9 cellular contexts compared by ENCODE assay signal in genomic region chr1:226656201-226656600, GRCh38.
DNase-seq lines count a peak whose midpoint lies in the region; ATAC-seq and TF ChIP-seq lines count a peak whose summit lies in the region.
"Had no signal": no experiment of that assay in that cellular context is flagged by ENCODE, and none has a peak within 500 bp of the region (broad histone marks: within the 10 kb centered on the region; RNA-seq: fewer than 3 reads in every experiment).

No MANE protein-coding gene starts in this region.

- H2BK12ac ChIP-seq in neuronal stem cell (ENCODE audit: low read length): peak overlapping the region; percentile 14

- H2BK15ac ChIP-seq in neuronal stem cell (ENCODE audit: low read length): no peak overlapping the region

- H3K14ac ChIP-seq in neuronal stem cell (ENCODE audit: low read length): no peak overlapping the region

- DNase-seq in NCI-H1105 treated with DMSO at 0.1 percent for 48 hours (lab: John Stamatoyannopoulos, UW) (peak; percentile 68), body of pancreas (peak; percentile 73 to 86 (median 84)), neuronal stem cell (ENCODE audit: low spot score) (no peak), superior temporal gyrus (ENCODE audit: extremely low spot score) (no peak), foreskin fibroblast (no peak)
- DNase-seq: stimulated activated CD4-positive, alpha-beta T cell treated with anti-CD3 and anti-CD28 coated beads, Interleukin-1b, Interleukin-23, amount 100 ng/mL, for 48 hours had no signal

- no peak overlapping the region for H3K9ac ChIP-seq in neuronal stem cell (ENCODE audit: low read depth, low read length, poor library complexity)

- no peaks in the 10 kb centered on the region for H3K9me2 ChIP-seq in DOHH2 (replicated peaks; ENCODE audit: control insufficient read depth, low read length)

- H3K4me3 ChIP-seq in DOHH2 (ENCODE audit: low read length) (peak overlapping the region; percentile 76), body of pancreas (no peak overlapping the region), neuronal stem cell (ENCODE audit: low read length in 2 of 2) (no peak overlapping the region), foreskin fibroblast (ENCODE audit: low read depth in 1 of 2, low read length in 2 of 2) (no peak overlapping the region)

- no peak overlapping the region for H3K4me2 ChIP-seq in DOHH2 (ENCODE audit: low read length)
- H3K4me2 ChIP-seq in neuronal stem cell (ENCODE audit: insufficient read depth, low read length, poor library complexity, severe bottlenecking): no peak overlapping the region

- H3K4ac ChIP-seq in neuronal stem cell (ENCODE audit: low read length): peak overlapping the region; percentile 61

- H2AFZ ChIP-seq in neuronal stem cell (ENCODE audit: low read length): no peak overlapping the region

- 12 to 17% methylated on average over 4 of the region's 4 CpGs for WGBS in body of pancreas, 2 donors
- WGBS in neuronal stem cell (ENCODE audit: extremely low coverage in 2 of 2, insufficient read length in 2 of 2, insufficient replicate concordance in 1 of 2), 2 donors: no CpG with 5 or more reads among the region's 4 CpGs

- H3K79me2 ChIP-seq in DOHH2 (ENCODE audit: control insufficient read depth, low read length): peaks cover 74% of the 10 kb centered on the region

- peak overlapping the region; percentile 22 for H2BK5ac ChIP-seq in neuronal stem cell (ENCODE audit: low read length)

- no peaks in the 10 kb centered on the region for H3K4me1 ChIP-seq in DOHH2 (ENCODE audit: control insufficient read depth, low read length)
- peaks cover 61% of the 10 kb centered on the region for H3K4me1 ChIP-seq in body of pancreas
- H3K4me1 ChIP-seq in neuronal stem cell (ENCODE audit: control insufficient read depth in 2 of 2, insufficient read depth in 1 of 2, low read depth in 1 of 2, low read length in 2 of 2): peaks cover 51 to 59% of the 10 kb centered on the region in 2 donors

- no peak overlapping the region for H4K8ac ChIP-seq in neuronal stem cell (ENCODE audit: low read depth, low read length)

- no peak overlapping the region for H4K91ac ChIP-seq in neuronal stem cell (ENCODE audit: low read depth, low read length, poor library complexity)

- ATAC-seq in body of pancreas (peak; percentile 68), HG02588 (IDR thresholded peaks at IDR 0.05; ENCODE audit: unreplicated experiment) (no peak), GM19397 (IDR thresholded peaks at IDR 0.05; ENCODE audit: unreplicated experiment) (no peak)

- no peak for TF ChIP-seq CTCF in DOHH2 (IDR thresholded peaks at IDR 0.05; ENCODE audit: low read depth, low read length, poor library complexity, severe bottlenecking)
- TF ChIP-seq CTCF in body of pancreas (IDR thresholded peaks at IDR 0.05): no peak
- no peak for TF ChIP-seq CTCF in foreskin fibroblast (IDR thresholded peaks at IDR 0.05; ENCODE audit: low read depth, low read length)

- no peak overlapping the region for H2BK120ac ChIP-seq in neuronal stem cell (ENCODE audit: low read depth, low read length)

- no peaks in the 10 kb centered on the region for H4K20me1 ChIP-seq in DOHH2 (ENCODE audit: control insufficient read depth, insufficient read depth, low read depth, low read length)

- no peak for TF ChIP-seq POLR2A in body of pancreas (IDR thresholded peaks at IDR 0.05)

- peaks cover 45% of the 10 kb centered on the region for H3F3A ChIP-seq in DOHH2 (ENCODE audit: control insufficient read depth, insufficient read depth)

- intact Hi-C loops in body of pancreas (cut with DNase I): no loop called here

- peak overlapping the region; percentile 56 for H3K18ac ChIP-seq in neuronal stem cell (ENCODE audit: low read length)

- no peaks in the 10 kb centered on the region for H3K9me3 ChIP-seq in DOHH2 (ENCODE audit: control insufficient read depth, insufficient read depth, low read length)
- no peaks in the 10 kb centered on the region for H3K9me3 ChIP-seq in body of pancreas
- H3K9me3 ChIP-seq in neuronal stem cell (replicated peaks in 1 of 2; ENCODE audit: control insufficient read depth in 2 of 2, insufficient read depth in 1 of 2, low read depth in 1 of 2, low read length in 2 of 2): no peaks in the 10 kb centered on the region

- no peak overlapping the region for H3K23ac ChIP-seq in neuronal stem cell (ENCODE audit: low read depth, low read length, poor library complexity)

- H3K27me3 ChIP-seq in DOHH2 (ENCODE audit: control insufficient read depth, low read length) (no peaks in the 10 kb centered on the region), body of pancreas (no peaks in the 10 kb centered on the region), neuronal stem cell (ENCODE audit: control insufficient read depth in 3 of 3, insufficient read depth in 3 of 3, low read depth in 1 of 3, low read length in 3 of 3) (no peaks in the 10 kb centered on the region)

- H3K79me1 ChIP-seq in neuronal stem cell (ENCODE audit: low read depth, low read length): no peaks in the 10 kb centered on the region

- H3K36me3 ChIP-seq in DOHH2 (ENCODE audit: control insufficient read depth, low read length): peaks cover 60% of the 10 kb centered on the region
- no peaks in the 10 kb centered on the region for H3K36me3 ChIP-seq in body of pancreas (replicated peaks in 1 of 2; ENCODE audit: insufficient read depth in 1 of 2, low read depth in 2 of 2)
- H3K36me3 ChIP-seq in neuronal stem cell (replicated peaks in 1 of 2; ENCODE audit: control insufficient read depth in 2 of 2, insufficient read depth in 2 of 2, low read length in 2 of 2): no peaks in the 10 kb centered on the region

- H2AK5ac ChIP-seq in neuronal stem cell (ENCODE audit: low read depth, low read length): peak overlapping the region; percentile 27

- H3K27ac ChIP-seq in DOHH2 (ENCODE audit: low read depth, low read length) (no peak overlapping the region), body of pancreas (peak overlapping the region; percentile 65 to 93 (median 80)), neuronal stem cell (replicated peaks; ENCODE audit: low read length) (no peak overlapping the region)

Comparison
In these comparisons a context has a peak if more than half of its experiments do, and no peak if none do; other contexts are left out.
1. H3K27ac ChIP-seq: peak in body of pancreas (4 of 4); none in DOHH2 (single experiment) and neuronal stem cell (single experiment).
2. DNase-seq: peak in NCI-H1105 treated with DMSO at 0.1 percent for 48 hours (single experiment) and body of pancreas (4 of 4); none in neuronal stem cell (single experiment), superior temporal gyrus (single experiment) and foreskin fibroblast (0 of 2).